Comparison of ENCODE assay signal across 8 cellular contexts in genomic region chr6:85676086-85676729, GRCh38. TPM values are rescaled to one million over a fixed set of nuclear protein-coding genes. Genes with fewer than 3 reads are reported as not detected.
DNase-seq lines count a peak whose midpoint lies in the region; ATAC-seq and TF ChIP-seq lines count a peak whose summit lies in the region.

No MANE protein-coding gene starts in this region.

- peaks cover 40% of the 10 kb centered on the region for H3K36me3 Mint-ChIP-seq in CD4-positive, CD25-positive, alpha-beta regulatory T cell
- peaks cover 7 to 17% of the 10 kb centered on the region in 2 donors for H3K36me3 Mint-ChIP-seq in naive B cell

- H3K4me1 ChIP-seq in CD4-positive, CD25-positive, alpha-beta regulatory T cell (ENCODE audit: control insufficient read depth, insufficient read depth, low read length, poor library complexity, severe bottlenecking): peaks cover 43% of the 10 kb centered on the region

- no peak for DNase-seq in CD4-positive, CD25-positive, alpha-beta regulatory T cell
- DNase-seq in LHCN-M2 (ENCODE audit: low read depth) (peak; percentile 7), choroid plexus epithelial cell (ENCODE audit: low read depth) (no peak), naive B cell (no peak), NCI-H1436 treated with DMSO at 0.1 percent for 48 hours (lab: John Stamatoyannopoulos, UW) (no peak), UCSD-AML1 (lab: John Stamatoyannopoulos, UW; ENCODE audit: unreplicated experiment) (no peak), NOMO-1 treated with DMSO at 0.1 percent for 48 hours (lab: John Stamatoyannopoulos, UW; ENCODE audit: unreplicated experiment) (no peak)
- no peak for DNase-seq in activated effector memory CD4-positive, alpha-beta T cell treated with Interleukin-2 at 50 U/mL for 16 hours

- no peaks in the 10 kb centered on the region for H3K9me3 ChIP-seq in CD4-positive, CD25-positive, alpha-beta regulatory T cell (ENCODE audit: control insufficient read depth in 2 of 2, low read length in 2 of 2)

- peak overlapping the region in 2 of 3 donors; percentile 75 to 100 for H3K27ac Mint-ChIP-seq in CD4-positive, CD25-positive, alpha-beta regulatory T cell
- peak overlapping the region in 5 of 6 donors; percentile 26 to 99 (median 82) for H3K27ac Mint-ChIP-seq in naive B cell

- peaks cover 8% of the 10 kb centered on the region for H3K36me3 ChIP-seq in CD4-positive, CD25-positive, alpha-beta regulatory T cell (ENCODE audit: control insufficient read depth, insufficient read depth, low read length)

- peaks cover 0 to 1% (median 0%) of the 10 kb centered on the region in 7 donors for H3K9me3 Mint-ChIP-seq in CD4-positive, CD25-positive, alpha-beta regulatory T cell
- peaks cover 0 to 4% (median 0%) of the 10 kb centered on the region in 7 donors for H3K9me3 Mint-ChIP-seq in naive B cell

- H3K4me3 Mint-ChIP-seq in CD4-positive, CD25-positive, alpha-beta regulatory T cell: peak overlapping the region; percentile 96 to 99 (median 98)
- H3K4me3 Mint-ChIP-seq in naive B cell: peak overlapping the region; percentile 94 to 100 (median 98)

- H3K27me3 Mint-ChIP-seq in CD4-positive, CD25-positive, alpha-beta regulatory T cell: peaks cover 5% of the 10 kb centered on the region
- no peaks in the 10 kb centered on the region for H3K27me3 Mint-ChIP-seq in naive B cell

- peak overlapping the region; percentile 93 for H3K27ac ChIP-seq in CD4-positive, CD25-positive, alpha-beta regulatory T cell (ENCODE audit: insufficient read depth, low read length, poor library complexity, severe bottlenecking)

- TF ChIP-seq CTCF in choroid plexus epithelial cell (conservative IDR thresholded peaks at IDR 0.05; ENCODE audit: low read depth, low read length): no peak

- peaks cover 29 to 65% (median 56%) of the 10 kb centered on the region in 4 donors for H3K4me1 Mint-ChIP-seq in CD4-positive, CD25-positive, alpha-beta regulatory T cell
- H3K4me1 Mint-ChIP-seq in naive B cell: peaks cover 39 to 57% (median 55%) of the 10 kb centered on the region in 3 donors

- peak overlapping the region; percentile 100 for H3K4me3 ChIP-seq in CD4-positive, CD25-positive, alpha-beta regulatory T cell (ENCODE audit: low read depth, low read length)
- peak overlapping the region; percentile 92 for H3K4me3 ChIP-seq in choroid plexus epithelial cell (ENCODE audit: low read depth, low read length)

- no peak for ATAC-seq in CD4-positive, CD25-positive, alpha-beta regulatory T cell (ENCODE audit: low read depth in 2 of 2)
- no peak for ATAC-seq in naive B cell (ENCODE audit: low read depth in 2 of 2)

- H3K27me3 ChIP-seq in CD4-positive, CD25-positive, alpha-beta regulatory T cell (ENCODE audit: control insufficient read depth, insufficient read depth, low read length): no peaks in the 10 kb centered on the region

RNA-seq across cellular contexts. Expression of gene SYNCRIP, which starts 33.5 kb away (rescaled TPM):
- total RNA-seq in CD4-positive, CD25-positive, alpha-beta regulatory T cell: 82.3 TPM
- 10 to 100 TPM; 56.4 to 76.5 (median 71.0) TPM for polyA plus RNA-seq in CD4-positive, CD25-positive, alpha-beta regulatory T cell
- total RNA-seq in LHCN-M2 (2014; rRNA removed): 107 and 121 TPM in 2 replicates
- polyA plus RNA-seq in LHCN-M2 (2012): 81.2 TPM
- polyA plus RNA-seq in naive B cell (ENCODE audit: low read depth in 6 of 6): 10 to 100 TPM; 12.0 to 64.0 (median 54.9) TPM
